Comparison of ENCODE assay signal across 8 cellular contexts in genomic region chr5:40223884-40224402, GRCh38.
DNase-seq lines count a peak whose midpoint lies in the region; ATAC-seq and TF ChIP-seq lines count a peak whose summit lies in the region.

No MANE protein-coding gene starts in this region.

- peak overlapping the region; percentile 80 for H3K27ac Mint-ChIP-seq in HFFc6

- TF ChIP-seq CTCF in HFFc6 (IDR thresholded peaks at IDR 0.05) (no peak), Panc1 (IDR thresholded peaks at IDR 0.05) (no peak), foreskin keratinocyte (conservative IDR thresholded peaks at IDR 0.05) (no peak), coronary artery (IDR thresholded peaks at IDR 0.05) (no peak)

- no peak overlapping the region for H3K27ac ChIP-seq in Panc1 (ENCODE audit: low read length)
- peak overlapping the region; percentile 12 for H3K27ac ChIP-seq in foreskin keratinocyte
- no peak overlapping the region for H3K27ac ChIP-seq in coronary artery

- no peaks in the 10 kb centered on the region for H3K9me3 Mint-ChIP-seq in HFFc6

- H3K4me1 ChIP-seq in Panc1 (ENCODE audit: control insufficient read depth, insufficient read depth, low read length) (no peaks in the 10 kb centered on the region), foreskin keratinocyte (peaks cover 20% of the 10 kb centered on the region)

- peak overlapping the region; percentile 66 for H3K4me3 Mint-ChIP-seq in HFFc6

- no peaks in the 10 kb centered on the region for H3K9me3 ChIP-seq in Panc1 (ENCODE audit: control insufficient read depth, insufficient read depth, low read depth, low read length)

- CTCF ChIA-PET in Panc1 (lab: Charles Lee) = no interaction called here

- ATAC-seq in GM18505 (IDR thresholded peaks at IDR 0.05; ENCODE audit: unreplicated experiment) (peak; percentile 71), Panc1 (peak; percentile 85; the same call in 1 of the 2 replicates), foreskin keratinocyte (peak; percentile 96)

- DNase-seq in HFFc6 (peak; percentile 82), Panc1 (ENCODE audit: low read depth, low spot score) (peak; percentile 55), foreskin keratinocyte (peak; percentile 82 to 90), head of caudate nucleus (no peak), coronary artery (ENCODE audit: low spot score) (no peak), NCI-H748 (lab: John Stamatoyannopoulos, UW; ENCODE audit: unreplicated experiment) (no peak), NCI-H187 (lab: John Stamatoyannopoulos, UW) (no peak)

- peaks cover 1% of the 10 kb centered on the region; the same call in 1 of the 2 replicates for H3K27me3 Mint-ChIP-seq in HFFc6 (ENCODE audit: insufficient read depth)

- intact Hi-C loops in Panc1 (cut with micrococcal nuclease; ENCODE audit: unreplicated experiment) (no loop called here), head of caudate nucleus (cut with DNase I) (no loop called here)

- TF ChIP-seq POLR2A in GM18505 (IDR thresholded peaks at IDR 0.05; ENCODE audit: borderline replicate concordance, extremely low read depth, insufficient read depth, insufficient read length) = no peak

- POLR2A ChIA-PET in Panc1 (lab: Charles Lee) = no interaction called here

- in situ Hi-C loops in Panc1 (cut with HindIII; ENCODE audit: low pct_unique_long_range_greater_than_20kb, low sequenced_read_pairs) = no loop called here

- no peaks in the 10 kb centered on the region for H3K27me3 ChIP-seq in Panc1 (ENCODE audit: control insufficient read depth, insufficient read depth, low read length)
- H3K27me3 ChIP-seq in foreskin keratinocyte = no peaks in the 10 kb centered on the region

- no peaks in the 10 kb centered on the region; the same call in 1 of the 2 replicates for H3K36me3 Mint-ChIP-seq in HFFc6 (ENCODE audit: low read depth)

- H3K4me1 Mint-ChIP-seq in HFFc6 (ENCODE audit: low read depth) = peaks cover 58% of the 10 kb centered on the region

- BruUV-seq in Panc1 (replicated peaks; lab: Mats Ljungman, UMichigan) = no TSS peak

- H3K36me3 ChIP-seq in Panc1 (ENCODE audit: control insufficient read depth, insufficient read depth, low read length) = no peaks in the 10 kb centered on the region

- H3K4me3 ChIP-seq in Panc1 (ENCODE audit: low read depth in 2 of 2, low read length in 2 of 2) (no peak overlapping the region), coronary artery (no peak overlapping the region)

Comparison
In these comparisons a context has a peak if more than half of its experiments do, and no peak if none do; other contexts are left out.
1. DNase-seq: peak in HFFc6 (single experiment), Panc1 (single experiment) and foreskin keratinocyte (2 of 2); none in head of caudate nucleus (0 of 42), coronary artery (single experiment), NCI-H748 (single experiment) and NCI-H187 (0 of 2).
2. Peak in every context shown above with its lines, with median percentiles within 50 percentile points of each other: ATAC-seq.